In the genomic region with DNA sequence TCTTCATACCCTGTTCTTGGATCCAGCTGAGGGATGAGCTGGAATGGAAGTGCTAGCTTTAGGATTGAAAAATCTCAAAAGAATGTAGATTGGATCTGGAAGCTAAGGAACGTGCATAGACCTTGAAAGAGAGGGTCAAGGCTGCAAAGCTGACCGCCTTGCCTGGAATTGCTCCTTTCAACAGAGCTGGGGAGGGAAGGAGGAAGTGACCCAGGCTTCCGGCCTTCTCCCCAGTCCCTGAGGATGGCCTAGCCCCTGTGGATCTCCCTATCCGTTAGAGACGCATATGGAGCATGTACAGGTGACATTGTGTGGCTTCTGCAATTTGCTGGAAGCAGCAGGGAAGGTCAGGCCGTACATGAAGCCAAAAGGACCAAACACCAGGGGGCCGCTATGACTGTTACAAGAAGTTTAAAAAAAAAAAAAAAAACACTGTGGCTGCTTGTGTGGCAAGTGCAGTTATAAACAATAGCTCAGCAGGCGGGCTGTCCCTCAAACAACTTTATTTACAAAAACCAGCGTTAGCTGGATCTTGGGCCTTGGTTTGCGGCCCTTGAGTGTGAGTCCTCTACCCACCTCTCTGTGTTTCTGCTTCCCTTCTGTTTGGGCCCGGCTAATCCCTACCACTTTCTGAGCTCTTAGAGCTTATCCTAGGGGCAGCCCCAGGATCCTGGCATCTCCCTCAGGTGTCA, we compare ENCODE assay signal across 1 cellular context.
TF ChIP-seq lines count a peak whose summit lies in the region.

No MANE protein-coding gene starts in this region.

TF ChIP-seq in HEK293, 187 proteins besides CTCF, POLR2A, EP300 and RAD21 (continued from another document):
- TF ChIP-seq, protein P1, sequence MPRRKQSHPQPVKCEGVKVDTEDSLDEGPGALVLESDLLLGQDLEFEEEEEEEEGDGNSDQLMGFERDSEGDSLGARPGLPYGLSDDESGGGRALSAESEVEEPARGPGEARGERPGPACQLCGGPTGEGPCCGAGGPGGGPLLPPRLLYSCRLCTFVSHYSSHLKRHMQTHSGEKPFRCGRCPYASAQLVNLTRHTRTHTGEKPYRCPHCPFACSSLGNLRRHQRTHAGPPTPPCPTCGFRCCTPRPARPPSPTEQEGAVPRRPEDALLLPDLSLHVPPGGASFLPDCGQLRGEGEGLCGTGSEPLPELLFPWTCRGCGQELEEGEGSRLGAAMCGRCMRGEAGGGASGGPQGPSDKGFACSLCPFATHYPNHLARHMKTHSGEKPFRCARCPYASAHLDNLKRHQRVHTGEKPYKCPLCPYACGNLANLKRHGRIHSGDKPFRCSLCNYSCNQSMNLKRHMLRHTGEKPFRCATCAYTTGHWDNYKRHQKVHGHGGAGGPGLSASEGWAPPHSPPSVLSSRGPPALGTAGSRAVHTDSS (tag by site-specific recombination; IDR thresholded peaks at IDR 0.05) = no peak
- TF ChIP-seq ZNF416 (tag by site-specific recombination; IDR thresholded peaks at IDR 0.05) = no peak
- no peak for TF ChIP-seq ZNF776 (tag by site-specific recombination; IDR thresholded peaks at IDR 0.05; ENCODE audit: borderline replicate concordance)
